8 cellular contexts compared by ENCODE assay signal in genomic region chr10:690227-691161, GRCh38. TPM values are rescaled to one million over a fixed set of nuclear protein-coding genes. Genes with fewer than 3 reads are reported as not detected.
DNase-seq lines count a peak whose midpoint lies in the region; ATAC-seq and TF ChIP-seq lines count a peak whose summit lies in the region.

No MANE protein-coding gene starts in this region.

- no peaks in the 10 kb centered on the region for H3K36me3 Mint-ChIP-seq in stimulated activated naive CD8-positive, alpha-beta T cell treated with anti-CD3 and anti-CD28 coated beads, Interleukin-15, Interleukin-2, amounts not matched to agents 100 ng/mL and 50 ng/mL, for 24 hours (ENCODE audit: low read depth)

- H3K27ac ChIP-seq in HCT116 (ENCODE audit: low read depth, low read length) (no peak overlapping the region; the same call in 1 of the 2 replicates), ascending aorta (peak overlapping the region; percentile 66 to 91)

- peaks cover 59% of the 10 kb centered on the region for H3K27me3 Mint-ChIP-seq in stimulated activated naive CD8-positive, alpha-beta T cell treated with anti-CD3 and anti-CD28 coated beads, Interleukin-15, Interleukin-2, amounts not matched to agents 100 ng/mL and 50 ng/mL, for 24 hours

- BruUV-seq in HCT116 (replicated peaks; lab: Mats Ljungman, UMichigan) = no TSS peak

- H3K9ac ChIP-seq in HCT116 (ENCODE audit: low read length) = 0 out of 2 replicates have a peak overlapping the region, but pooled peaks have one; percentile 30

- RAD21 ChIA-PET in HCT116 (lab: Charles Lee; ENCODE audit: low non-redundant PET in 1 of 2, low total read pairs in 2 of 2, uncharacterized antibody in 2 of 2, unreplicated experiment in 2 of 2) = no interaction called here

- H2AFZ ChIP-seq in HCT116 (ENCODE audit: low read depth, low read length, poor library complexity, severe bottlenecking) = peak overlapping the region; percentile 86

- peak overlapping the region; percentile 74 for H3K4me2 ChIP-seq in HCT116 (ENCODE audit: low read length)

- H3K9me3 Mint-ChIP-seq in stimulated activated naive CD8-positive, alpha-beta T cell treated with anti-CD3 and anti-CD28 coated beads, Interleukin-15, Interleukin-2, amounts not matched to agents 100 ng/mL and 50 ng/mL, for 24 hours = no peaks in the 10 kb centered on the region

- TF ChIP-seq RAD21 in HCT116 (IDR thresholded peaks at IDR 0.05; ENCODE audit: low read depth) = no peak

- intact Hi-C loops in HCT116 (cut with micrococcal nuclease) (no loop called here), ascending aorta (cut with DNase I) (loop anchor here (2.0 kb wide), 1 partner anchor 94 kb away; no protein-coding TSS in a partner anchor)

- peaks cover 17% of the 10 kb centered on the region; the same call in 1 of the 2 replicates for H3K79me2 ChIP-seq in HCT116 (ENCODE audit: insufficient read depth, low read length)

- H3K36me3 ChIP-seq in HCT116 (ENCODE audit: control insufficient read depth in 1 of 2, insufficient read depth in 2 of 2, low read length in 2 of 2) (no peaks in the 10 kb centered on the region), ascending aorta (no peaks in the 10 kb centered on the region), kidney epithelial cell (ENCODE audit: control insufficient read depth, insufficient read depth, low read length) (no peaks in the 10 kb centered on the region)

- TF ChIP-seq POLR2A in HCT116 (IDR thresholded peaks at IDR 0.05; ENCODE audit: borderline replicate concordance, extremely low read depth, insufficient read depth, insufficient read length) = no peak

- CTCF ChIA-PET in HCT116 (lab: Charles Lee) = no interaction called here

- H3K4me1 ChIP-seq in HCT116 (ENCODE audit: control insufficient read depth in 1 of 2, insufficient read depth in 2 of 2, low read length in 2 of 2) = peaks cover 5 to 12% of the 10 kb centered on the region in 2 experiments; a peak in 3 of 4 replicates
- peaks cover 6 to 11% of the 10 kb centered on the region in 2 donors for H3K4me1 ChIP-seq in ascending aorta

- peak overlapping the region; percentile 58 for H3K4me3 Mint-ChIP-seq in stimulated activated naive CD8-positive, alpha-beta T cell treated with anti-CD3 and anti-CD28 coated beads, Interleukin-15, Interleukin-2, amounts not matched to agents 100 ng/mL and 50 ng/mL, for 24 hours

- H3K9me2 ChIP-seq in HCT116 (ENCODE audit: insufficient read depth) = no peaks in the 10 kb centered on the region

- TF ChIP-seq CTCF in HCT116 (IDR thresholded peaks at IDR 0.05 in 2 of 3, conservative IDR thresholded peaks at IDR 0.05 in 1 of 3; ENCODE audit: borderline replicate concordance in 1 of 3, insufficient read depth in 1 of 3, low read depth in 2 of 3, low read length in 2 of 3) (no peak), ascending aorta (IDR thresholded peaks at IDR 0.05) (no peak), kidney epithelial cell (IDR thresholded peaks at IDR 0.05; ENCODE audit: insufficient read depth, low read length, poor library complexity, severe bottlenecking) (no peak)

- H3K9me3 ChIP-seq in HCT116 (ENCODE audit: control insufficient read depth in 1 of 2, insufficient read depth in 1 of 2, low read depth in 1 of 2, low read length in 2 of 2) (no peaks in the 10 kb centered on the region), ascending aorta (no peaks in the 10 kb centered on the region)

- no peaks in the 10 kb centered on the region for H4K20me1 ChIP-seq in HCT116 (ENCODE audit: insufficient read depth)

- DNase-seq in HCT116 (ENCODE audit: low read depth, low spot score) (no peak), ascending aorta (ENCODE audit: low spot score in 2 of 2) (no peak), kidney epithelial cell (ENCODE audit: low read depth) (no peak), KG1 (lab: John Stamatoyannopoulos, UW) (no peak), NCI-H146 treated with DMSO at 0.1 percent for 48 hours (lab: John Stamatoyannopoulos, UW; ENCODE audit: unreplicated experiment) (no peak), 8988T (no peak)

- H3K4me3 ChIP-seq in HCT116 (replicated peaks in 1 of 2; ENCODE audit: low read depth in 1 of 2, low read length in 2 of 2) (peak overlapping the region; percentile 39 to 46), ascending aorta (peak overlapping the region; percentile 57 to 67), kidney epithelial cell (ENCODE audit: low read depth, low read length) (peak overlapping the region; percentile 80)

- ATAC-seq in HCT116 = no peak; the same call in 1 of the 2 replicates
- ATAC-seq in HG03354 (IDR thresholded peaks at IDR 0.05; ENCODE audit: poor library complexity, severe bottlenecking, unreplicated experiment) = no peak

- H3K27me3 ChIP-seq in HCT116 (ENCODE audit: insufficient read depth, low read length) = 0 out of 2 replicates have a peak, but pooled peaks cover 4% of the 10 kb centered on the region
- no peaks in the 10 kb centered on the region for H3K27me3 ChIP-seq in ascending aorta
- H3K27me3 ChIP-seq in kidney epithelial cell (ENCODE audit: control insufficient read depth, insufficient read depth, low read length) = no peaks in the 10 kb centered on the region

- H3K4me1 Mint-ChIP-seq in stimulated activated naive CD8-positive, alpha-beta T cell treated with anti-CD3 and anti-CD28 coated beads, Interleukin-15, Interleukin-2, amounts not matched to agents 100 ng/mL and 50 ng/mL, for 24 hours (ENCODE audit: low read depth) = peaks cover 5% of the 10 kb centered on the region

- POLR2A ChIA-PET in HCT116 (lab: Charles Lee) = interaction anchor here (0.6 kb wide), 1 partner anchor 122 kb away, joined by 3 read pairs; no protein-coding TSS in a partner anchor

- no peak overlapping the region for H3K27ac Mint-ChIP-seq in stimulated activated naive CD8-positive, alpha-beta T cell treated with anti-CD3 and anti-CD28 coated beads, Interleukin-15, Interleukin-2, amounts not matched to agents 100 ng/mL and 50 ng/mL, for 24 hours

TF ChIP-seq in HCT116, 20 proteins besides CTCF, POLR2A, EP300 and RAD21:
- TF ChIP-seq ELF1 (IDR thresholded peaks at IDR 0.05; ENCODE audit: borderline replicate concordance, low read depth) (no peak), CBX3 (IDR thresholded peaks at IDR 0.05; ENCODE audit: low read depth) (no peak), SRF (IDR thresholded peaks at IDR 0.05; ENCODE audit: low read depth) (no peak), REST (IDR thresholded peaks at IDR 0.05; ENCODE audit: low read depth) (no peak), EZH2 (IDR thresholded peaks at IDR 0.05) (no peak), YY1 (IDR thresholded peaks at IDR 0.05; ENCODE audit: extremely low read depth, insufficient replicate concordance, low read depth, low read length) (no peak), ZNF274 (IDR thresholded peaks at IDR 0.05; ENCODE audit: low read depth, low read length) (no peak), CEBPB (IDR thresholded peaks at IDR 0.05; ENCODE audit: low read depth) (no peak), FOSL1 (IDR thresholded peaks at IDR 0.05; ENCODE audit: low read depth) (no peak), ATF3 (IDR thresholded peaks at IDR 0.05) (no peak), ZFX (IDR thresholded peaks at IDR 0.05) (no peak), ZBTB33 (IDR thresholded peaks at IDR 0.05; ENCODE audit: extremely low read depth, insufficient replicate concordance, low read length) (no peak), EGR1 (IDR thresholded peaks at IDR 0.05; ENCODE audit: low read depth) (no peak)
TF ChIP-seq in HCT116: peak in this region for 0.

RNA-seq across cellular contexts. Expression of gene DIP2C, which starts 1.0 kb away (rescaled TPM):
- total RNA-seq in HCT116 (2021; ENCODE audit: unreplicated experiment) = 15.4 TPM
- polyA plus RNA-seq in HCT116 (2012) = 9.4 and 10.6 TPM in 2 replicates
- total RNA-seq in ascending aorta = 14.7 TPM
- 19.2 and 20.4 TPM in 2 replicates for total RNA-seq in kidney epithelial cell
